11 cellular contexts compared by ENCODE assay signal in genomic region chr19:49579193-49579592, GRCh38. TPM values are rescaled to one million over a fixed set of nuclear protein-coding genes. Genes with fewer than 3 reads are reported as not detected.
A peak's percentile ranks its signal among the peaks of the same experiment; 100 is the strongest.
DNase-seq lines count a peak whose midpoint lies in the region; ATAC-seq and TF ChIP-seq lines count a peak whose summit lies in the region.
"Had no signal": no experiment of that assay in that cellular context is flagged by ENCODE, and none has a peak within 500 bp of the region (broad histone marks: within the 10 kb centered on the region; RNA-seq: fewer than 3 reads in every experiment).

No MANE protein-coding gene starts in this region.

- TF ChIP-seq CTCF in GM06990 (IDR thresholded peaks at IDR 0.05; ENCODE audit: insufficient read depth, low read length, poor library complexity, severe bottlenecking) (no peak), OCI-LY3 (IDR thresholded peaks at IDR 0.05; ENCODE audit: low read depth, low read length) (no peak)

- peak overlapping the region; percentile 68 for H3K4me3 ChIP-seq in GM06990 (replicated peaks; ENCODE audit: low read depth, low read length)
- H3K4me3 ChIP-seq in OCI-LY3 (ENCODE audit: low read length), result peak overlapping the region; percentile 88
- H3K4me3 ChIP-seq in ectodermal cell (ENCODE audit: insufficient read depth, low read depth, low read length), result peak overlapping the region; percentile 57
- peak overlapping the region; percentile 94 for H3K4me3 ChIP-seq in neuron (ENCODE audit: low read length)

- peaks cover 29% of the 10 kb centered on the region for H3K4me1 ChIP-seq in OCI-LY3 (ENCODE audit: low read length)
- no peaks in the 10 kb centered on the region for H3K4me1 ChIP-seq in ectodermal cell (ENCODE audit: control insufficient read depth, insufficient read depth, low read length)
- peaks cover 11% of the 10 kb centered on the region for H3K4me1 ChIP-seq in neuron (ENCODE audit: insufficient read depth, low read length)

- H3K27me3 ChIP-seq in GM06990 (replicated peaks; ENCODE audit: control insufficient read depth, insufficient read depth, low read length), result no peaks in the 10 kb centered on the region
- no peaks in the 10 kb centered on the region for H3K27me3 ChIP-seq in OCI-LY3 (ENCODE audit: low read depth, low read length)
- H3K27me3 ChIP-seq in ectodermal cell (ENCODE audit: control insufficient read depth, insufficient read depth, low read length, poor library complexity, severe bottlenecking), result no peaks in the 10 kb centered on the region
- H3K27me3 ChIP-seq in neuron (ENCODE audit: insufficient read depth, low read length), result no peaks in the 10 kb centered on the region

- H3K79me2 ChIP-seq in OCI-LY3 (ENCODE audit: low read length), result peaks cover 49% of the 10 kb centered on the region

- WGBS in ectodermal cell, 2 experiments, result 94 to 100% methylated on average over 4 of the region's 4 CpGs

- peak overlapping the region; percentile 81 for H3K9ac ChIP-seq in OCI-LY3 (ENCODE audit: low read length)

- no peaks in the 10 kb centered on the region for H4K20me1 ChIP-seq in OCI-LY3 (ENCODE audit: insufficient read depth, low read length)

- H3K9me3 ChIP-seq in OCI-LY3 (ENCODE audit: insufficient read depth, low read length) (no peaks in the 10 kb centered on the region), ectodermal cell (ENCODE audit: control insufficient read depth, low read length) (no peaks in the 10 kb centered on the region), neuron (ENCODE audit: low read length) (no peaks in the 10 kb centered on the region)

- DNase-seq in GM06990 (ENCODE audit: extremely low read depth, insufficient read length), result no peak
- DNase-seq in caudate nucleus (lab: John Stamatoyannopoulos, UW), result no peak
- no peak for DNase-seq in DMS153 (lab: John Stamatoyannopoulos, UW)
- no peak for DNase-seq in DMS79 (lab: John Stamatoyannopoulos, UW)
- DNase-seq: hypothalamus; NCI-H345; stimulated activated CD4-positive, alpha-beta T cell treated with anti-CD3 and anti-CD28 coated beads, Interleukin-4, amount 100 ng/mL, for 4 hours had no signal

- H3K27ac ChIP-seq in OCI-LY3 (ENCODE audit: low read length) (no peak overlapping the region), ectodermal cell (ENCODE audit: insufficient read depth, low read depth, low read length, poor library complexity, severe bottlenecking) (no peak overlapping the region), caudate nucleus (ENCODE audit: low read depth, low read length) (no peak overlapping the region)

- peak overlapping the region; percentile 82 for H3K4me2 ChIP-seq in OCI-LY3 (ENCODE audit: low read length)

- H2AFZ ChIP-seq in OCI-LY3 (ENCODE audit: low read depth, low read length), result no peak overlapping the region
- no peak overlapping the region for H2AFZ ChIP-seq in neuron (ENCODE audit: low read depth, low read length)

- ATAC-seq in GM21529 (IDR thresholded peaks at IDR 0.05; ENCODE audit: unreplicated experiment), result no peak

- H3K36me3 ChIP-seq in GM06990 (ENCODE audit: control insufficient read depth, insufficient read depth, low read length) (no peaks in the 10 kb centered on the region; the same call in none of the 2 replicates), OCI-LY3 (replicated peaks; ENCODE audit: low read depth, low read length) (peaks cover 4% of the 10 kb centered on the region), ectodermal cell (ENCODE audit: control insufficient read depth, insufficient read depth, low read length) (peaks cover 9% of the 10 kb centered on the region), neuron (ENCODE audit: insufficient read depth, low read length) (peaks cover 9% of the 10 kb centered on the region)

RNA-seq across cellular contexts. Expression of gene NOSIP, which starts 1.2 kb away (rescaled TPM):
- polyA plus RNA-seq in ectodermal cell (2013, experiment 1 of 4), result 68.9 TPM
- 70.7 TPM for polyA plus RNA-seq in ectodermal cell (2013, experiment 2 of 4)
- 60.6 TPM for polyA plus RNA-seq in ectodermal cell (2013, experiment 3 of 4)
- 64.2 TPM for polyA plus RNA-seq in ectodermal cell (2013, experiment 4 of 4)

RNA-seq across cellular contexts. Expression of gene PRRG2, which starts 1.9 kb away (rescaled TPM):
- polyA plus RNA-seq in ectodermal cell (2013, experiment 1 of 4), result 1.7 TPM
- 1.6 TPM for polyA plus RNA-seq in ectodermal cell (2013, experiment 2 of 4)
- 2.0 TPM for polyA plus RNA-seq in ectodermal cell (2013, experiment 3 of 4)
- polyA plus RNA-seq in ectodermal cell (2013, experiment 4 of 4), result 0.69 TPM

RNA-seq across cellular contexts. Expression of gene PRR12, which starts 11.8 kb away (rescaled TPM):
- 36.5 TPM for polyA plus RNA-seq in ectodermal cell (2013, experiment 1 of 4)
- 39.6 TPM for polyA plus RNA-seq in ectodermal cell (2013, experiment 2 of 4)
- polyA plus RNA-seq in ectodermal cell (2013, experiment 3 of 4), result 30.3 TPM
- polyA plus RNA-seq in ectodermal cell (2013, experiment 4 of 4), result 35.9 TPM

RNA-seq across cellular contexts. Expression of gene RCN3, which starts 51.4 kb away (rescaled TPM):
- polyA plus RNA-seq in ectodermal cell (2013, experiment 1 of 4), result 12.5 TPM
- 8.7 TPM for polyA plus RNA-seq in ectodermal cell (2013, experiment 2 of 4)
- polyA plus RNA-seq in ectodermal cell (2013, experiment 3 of 4), result 8.0 TPM
- polyA plus RNA-seq in ectodermal cell (2013, experiment 4 of 4), result 8.7 TPM
